In genomic region chr6:31752739-31753319, GRCh38 we compare ENCODE assay signal across 1 cellular context.
TF ChIP-seq lines count a peak whose summit lies in the region.

No MANE protein-coding gene starts in this region.

TF ChIP-seq in HepG2, 621 proteins besides CTCF, POLR2A, EP300 and RAD21:
- TF ChIP-seq ZNF710 (CRISPR knock-in tag; IDR thresholded peaks at IDR 0.05; ENCODE audit: borderline replicate concordance) (no peak), ZNF788 (CRISPR knock-in tag; IDR thresholded peaks at IDR 0.05; ENCODE audit: borderline replicate concordance) (no peak), ZNF572 (CRISPR knock-in tag; IDR thresholded peaks at IDR 0.05) (no peak), SMAD3 (CRISPR knock-in tag; IDR thresholded peaks at IDR 0.05) (no peak), ZNF225 (CRISPR knock-in tag; IDR thresholded peaks at IDR 0.05) (no peak), PATZ1 (CRISPR knock-in tag; IDR thresholded peaks at IDR 0.05) (no peak), NR2C2 (CRISPR knock-in tag; IDR thresholded peaks at IDR 0.05; ENCODE audit: borderline replicate concordance) (no peak), SRY (CRISPR knock-in tag; IDR thresholded peaks at IDR 0.05) (no peak)
TF ChIP-seq in HepG2: peak in this region for 0.
